1 cellular context compared by ENCODE assay signal in the genomic region with DNA sequence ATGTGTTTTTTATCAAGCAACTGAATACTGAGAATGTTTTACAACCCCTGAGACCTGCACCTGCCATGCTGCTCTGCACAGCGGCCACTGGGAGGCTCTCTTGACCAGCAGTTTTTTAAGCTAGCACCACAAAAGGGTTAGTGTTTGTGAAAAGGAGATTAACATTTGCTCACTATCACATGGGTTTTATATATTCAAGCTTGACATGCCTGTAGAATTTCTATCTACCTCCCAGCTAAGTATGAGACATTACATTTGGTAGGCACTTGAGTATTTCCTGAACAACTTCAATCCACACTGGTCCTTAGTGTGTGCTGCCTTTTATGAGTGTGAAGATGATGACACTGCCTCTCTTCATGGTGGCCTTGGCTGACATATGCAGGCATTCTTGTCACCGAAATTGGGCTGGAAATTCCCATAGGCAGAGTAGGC.
TF ChIP-seq lines count a peak whose summit lies in the region.

No MANE protein-coding gene starts in this region.

TF ChIP-seq in GM23338, 12 proteins besides CTCF, POLR2A, EP300 and RAD21 (continued from another document):
- TF ChIP-seq, protein P1, sequence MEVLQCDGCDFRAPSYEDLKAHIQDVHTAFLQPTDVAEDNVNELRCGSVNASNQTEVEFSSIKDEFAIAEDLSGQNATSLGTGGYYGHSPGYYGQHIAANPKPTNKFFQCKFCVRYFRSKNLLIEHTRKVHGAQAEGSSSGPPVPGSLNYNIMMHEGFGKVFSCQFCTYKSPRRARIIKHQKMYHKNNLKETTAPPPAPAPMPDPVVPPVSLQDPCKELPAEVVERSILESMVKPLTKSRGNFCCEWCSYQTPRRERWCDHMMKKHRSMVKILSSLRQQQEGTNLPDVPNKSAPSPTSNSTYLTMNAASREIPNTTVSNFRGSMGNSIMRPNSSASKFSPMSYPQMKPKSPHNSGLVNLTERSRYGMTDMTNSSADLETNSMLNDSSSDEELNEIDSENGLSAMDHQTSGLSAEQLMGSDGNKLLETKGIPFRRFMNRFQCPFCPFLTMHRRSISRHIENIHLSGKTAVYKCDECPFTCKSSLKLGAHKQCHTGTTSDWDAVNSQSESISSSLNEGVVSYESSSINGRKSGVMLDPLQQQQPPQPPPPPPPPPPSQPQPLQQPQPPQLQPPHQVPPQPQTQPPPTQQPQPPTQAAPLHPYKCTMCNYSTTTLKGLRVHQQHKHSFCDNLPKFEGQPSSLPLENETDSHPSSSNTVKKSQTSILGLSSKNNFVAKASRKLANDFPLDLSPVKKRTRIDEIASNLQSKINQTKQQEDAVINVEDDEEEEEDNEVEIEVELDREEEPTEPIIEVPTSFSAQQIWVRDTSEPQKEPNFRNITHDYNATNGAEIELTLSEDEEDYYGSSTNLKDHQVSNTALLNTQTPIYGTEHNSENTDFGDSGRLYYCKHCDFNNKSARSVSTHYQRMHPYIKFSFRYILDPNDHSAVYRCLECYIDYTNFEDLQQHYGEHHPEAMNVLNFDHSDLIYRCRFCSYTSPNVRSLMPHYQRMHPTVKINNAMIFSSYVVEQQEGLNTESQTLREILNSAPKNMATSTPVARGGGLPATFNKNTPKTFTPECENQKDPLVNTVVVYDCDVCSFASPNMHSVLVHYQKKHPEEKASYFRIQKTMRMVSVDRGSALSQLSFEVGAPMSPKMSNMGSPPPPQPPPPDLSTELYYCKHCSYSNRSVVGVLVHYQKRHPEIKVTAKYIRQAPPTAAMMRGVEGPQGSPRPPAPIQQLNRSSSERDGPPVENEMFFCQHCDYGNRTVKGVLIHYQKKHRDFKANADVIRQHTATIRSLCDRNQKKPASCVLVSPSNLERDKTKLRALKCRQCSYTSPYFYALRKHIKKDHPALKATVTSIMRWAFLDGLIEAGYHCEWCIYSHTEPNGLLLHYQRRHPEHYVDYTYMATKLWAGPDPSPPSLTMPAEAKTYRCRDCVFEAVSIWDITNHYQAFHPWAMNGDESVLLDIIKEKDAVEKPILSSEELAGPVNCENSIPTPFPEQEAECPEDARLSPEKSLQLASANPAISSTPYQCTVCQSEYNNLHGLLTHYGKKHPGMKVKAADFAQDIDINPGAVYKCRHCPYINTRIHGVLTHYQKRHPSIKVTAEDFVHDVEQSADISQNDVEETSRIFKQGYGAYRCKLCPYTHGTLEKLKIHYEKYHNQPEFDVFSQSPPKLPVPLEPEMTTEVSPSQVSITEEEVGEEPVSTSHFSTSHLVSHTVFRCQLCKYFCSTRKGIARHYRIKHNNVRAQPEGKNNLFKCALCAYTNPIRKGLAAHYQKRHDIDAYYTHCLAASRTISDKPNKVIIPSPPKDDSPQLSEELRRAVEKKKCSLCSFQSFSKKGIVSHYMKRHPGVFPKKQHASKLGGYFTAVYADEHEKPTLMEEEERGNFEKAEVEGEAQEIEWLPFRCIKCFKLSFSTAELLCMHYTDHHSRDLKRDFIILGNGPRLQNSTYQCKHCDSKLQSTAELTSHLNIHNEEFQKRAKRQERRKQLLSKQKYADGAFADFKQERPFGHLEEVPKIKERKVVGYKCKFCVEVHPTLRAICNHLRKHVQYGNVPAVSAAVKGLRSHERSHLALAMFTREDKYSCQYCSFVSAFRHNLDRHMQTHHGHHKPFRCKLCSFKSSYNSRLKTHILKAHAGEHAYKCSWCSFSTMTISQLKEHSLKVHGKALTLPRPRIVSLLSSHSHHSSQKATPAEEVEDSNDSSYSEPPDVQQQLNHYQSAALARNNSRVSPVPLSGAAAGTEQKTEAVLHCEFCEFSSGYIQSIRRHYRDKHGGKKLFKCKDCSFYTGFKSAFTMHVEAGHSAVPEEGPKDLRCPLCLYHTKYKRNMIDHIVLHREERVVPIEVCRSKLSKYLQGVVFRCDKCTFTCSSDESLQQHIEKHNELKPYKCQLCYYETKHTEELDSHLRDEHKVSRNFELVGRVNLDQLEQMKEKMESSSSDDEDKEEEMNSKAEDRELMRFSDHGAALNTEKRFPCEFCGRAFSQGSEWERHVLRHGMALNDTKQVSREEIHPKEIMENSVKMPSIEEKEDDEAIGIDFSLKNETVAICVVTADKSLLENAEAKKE (CRISPR knock-in tag; IDR thresholded peaks at IDR 0.05): no peak
- TF ChIP-seq JUNB (IDR thresholded peaks at IDR 0.05; ENCODE audit: unreplicated experiment) (no peak), EZH2 (IDR thresholded peaks at IDR 0.05; ENCODE audit: low read depth, unreplicated experiment) (no peak), NANOG (IDR thresholded peaks at IDR 0.05; ENCODE audit: borderline replicate concordance) (no peak), EZH2phosphoT487 (IDR thresholded peaks at IDR 0.05; ENCODE audit: unreplicated experiment) (no peak)
- TF ChIP-seq, protein P2, sequence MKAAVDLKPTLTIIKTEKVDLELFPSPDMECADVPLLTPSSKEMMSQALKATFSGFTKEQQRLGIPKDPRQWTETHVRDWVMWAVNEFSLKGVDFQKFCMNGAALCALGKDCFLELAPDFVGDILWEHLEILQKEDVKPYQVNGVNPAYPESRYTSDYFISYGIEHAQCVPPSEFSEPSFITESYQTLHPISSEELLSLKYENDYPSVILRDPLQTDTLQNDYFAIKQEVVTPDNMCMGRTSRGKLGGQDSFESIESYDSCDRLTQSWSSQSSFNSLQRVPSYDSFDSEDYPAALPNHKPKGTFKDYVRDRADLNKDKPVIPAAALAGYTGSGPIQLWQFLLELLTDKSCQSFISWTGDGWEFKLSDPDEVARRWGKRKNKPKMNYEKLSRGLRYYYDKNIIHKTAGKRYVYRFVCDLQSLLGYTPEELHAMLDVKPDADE (IDR thresholded peaks at IDR 0.05): no peak
